In the genomic region with DNA sequence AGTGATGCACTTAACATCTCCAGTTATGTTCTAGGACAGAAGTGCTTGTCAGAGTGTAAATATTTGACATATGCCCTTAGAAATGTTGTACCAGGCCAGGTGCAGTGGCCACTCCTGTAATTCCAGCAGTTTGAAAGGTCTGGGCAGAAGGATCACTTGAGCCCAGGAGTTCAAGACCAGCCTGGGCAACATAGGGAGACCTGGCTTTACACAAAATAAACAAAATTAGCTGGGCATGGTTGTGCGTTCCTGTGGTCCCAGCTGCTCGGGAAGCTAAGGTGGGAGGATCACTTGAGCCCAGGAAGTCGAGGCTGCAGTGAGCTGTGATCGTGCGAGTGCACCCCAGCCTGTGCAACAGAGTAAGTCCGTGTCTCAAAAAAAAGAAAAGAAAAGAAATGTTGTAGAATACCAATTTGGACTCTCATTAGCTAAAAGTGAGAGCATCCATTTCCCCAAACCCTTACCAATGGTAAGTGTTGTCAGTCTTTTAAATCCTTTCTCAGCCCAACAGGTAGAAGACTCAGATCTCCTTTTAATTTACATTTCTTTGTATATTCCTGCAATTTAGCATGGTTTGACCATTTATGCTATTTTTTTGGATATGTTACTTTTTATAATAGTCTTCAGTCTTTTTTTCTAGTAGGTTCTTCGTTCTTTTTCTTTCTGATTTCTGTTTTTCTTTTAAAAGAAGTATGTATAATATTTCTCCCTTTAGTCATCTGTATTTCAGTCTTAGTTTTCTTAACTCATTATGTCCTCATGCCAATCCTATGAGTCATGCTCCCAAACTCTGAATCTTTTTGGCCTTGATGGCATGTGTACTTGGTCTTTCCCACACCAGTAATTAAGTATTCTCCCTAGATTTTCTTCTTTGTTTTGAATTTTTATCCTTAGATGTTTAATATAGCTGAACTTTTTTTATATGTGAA, we compare ENCODE assay signal across 1 cellular context.
TF ChIP-seq lines count a peak whose summit lies in the region.

No MANE protein-coding gene starts in this region.

TF ChIP-seq in SK-N-SH, 30 proteins besides CTCF, POLR2A, EP300 and RAD21 (continued from another document):
- TF ChIP-seq, protein P1, sequence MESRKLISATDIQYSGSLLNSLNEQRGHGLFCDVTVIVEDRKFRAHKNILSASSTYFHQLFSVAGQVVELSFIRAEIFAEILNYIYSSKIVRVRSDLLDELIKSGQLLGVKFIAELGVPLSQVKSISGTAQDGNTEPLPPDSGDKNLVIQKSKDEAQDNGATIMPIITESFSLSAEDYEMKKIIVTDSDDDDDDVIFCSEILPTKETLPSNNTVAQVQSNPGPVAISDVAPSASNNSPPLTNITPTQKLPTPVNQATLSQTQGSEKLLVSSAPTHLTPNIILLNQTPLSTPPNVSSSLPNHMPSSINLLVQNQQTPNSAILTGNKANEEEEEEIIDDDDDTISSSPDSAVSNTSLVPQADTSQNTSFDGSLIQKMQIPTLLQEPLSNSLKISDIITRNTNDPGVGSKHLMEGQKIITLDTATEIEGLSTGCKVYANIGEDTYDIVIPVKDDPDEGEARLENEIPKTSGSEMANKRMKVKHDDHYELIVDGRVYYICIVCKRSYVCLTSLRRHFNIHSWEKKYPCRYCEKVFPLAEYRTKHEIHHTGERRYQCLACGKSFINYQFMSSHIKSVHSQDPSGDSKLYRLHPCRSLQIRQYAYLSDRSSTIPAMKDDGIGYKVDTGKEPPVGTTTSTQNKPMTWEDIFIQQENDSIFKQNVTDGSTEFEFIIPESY (IDR thresholded peaks at IDR 0.05; ENCODE audit: borderline replicate concordance, low read depth) = no peak
- TF ChIP-seq, protein P2, sequence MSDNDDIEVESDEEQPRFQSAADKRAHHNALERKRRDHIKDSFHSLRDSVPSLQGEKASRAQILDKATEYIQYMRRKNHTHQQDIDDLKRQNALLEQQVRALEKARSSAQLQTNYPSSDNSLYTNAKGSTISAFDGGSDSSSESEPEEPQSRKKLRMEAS (IDR thresholded peaks at IDR 0.05; ENCODE audit: low read depth) = 0 out of 2 replicates have a peak, but pooled peaks have one; percentile 21
- no peak for TF ChIP-seq ELF1 (IDR thresholded peaks at IDR 0.05)
- no peak for TF ChIP-seq NRF1 (IDR thresholded peaks at IDR 0.05; ENCODE audit: low read depth, low read length)
- peak; percentile 81 for TF ChIP-seq FOSL2 (IDR thresholded peaks at IDR 0.05; ENCODE audit: borderline replicate concordance, low read depth)
- no peak for TF ChIP-seq RXRA (IDR thresholded peaks at IDR 0.05; ENCODE audit: borderline replicate concordance, low read depth)
- TF ChIP-seq TAF1 (IDR thresholded peaks at IDR 0.05; ENCODE audit: borderline replicate concordance, low read depth, low read length) = no peak
- peak; percentile 93 for TF ChIP-seq JUND (IDR thresholded peaks at IDR 0.05)
- TF ChIP-seq, protein P3, sequence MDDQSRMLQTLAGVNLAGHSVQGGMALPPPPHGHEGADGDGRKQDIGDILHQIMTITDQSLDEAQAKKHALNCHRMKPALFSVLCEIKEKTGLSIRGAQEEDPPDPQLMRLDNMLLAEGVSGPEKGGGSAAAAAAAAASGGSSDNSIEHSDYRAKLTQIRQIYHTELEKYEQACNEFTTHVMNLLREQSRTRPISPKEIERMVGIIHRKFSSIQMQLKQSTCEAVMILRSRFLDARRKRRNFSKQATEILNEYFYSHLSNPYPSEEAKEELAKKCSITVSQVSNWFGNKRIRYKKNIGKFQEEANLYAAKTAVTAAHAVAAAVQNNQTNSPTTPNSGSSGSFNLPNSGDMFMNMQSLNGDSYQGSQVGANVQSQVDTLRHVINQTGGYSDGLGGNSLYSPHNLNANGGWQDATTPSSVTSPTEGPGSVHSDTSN (IDR thresholded peaks at IDR 0.05) = peak; percentile 27; the same call in 1 of the 2 replicates
- TF ChIP-seq FOXJ3 (CRISPR knock-in tag; IDR thresholded peaks at IDR 0.05) = no peak
- no peak for TF ChIP-seq SIN3A (IDR thresholded peaks at IDR 0.05; ENCODE audit: borderline replicate concordance, low read depth, low read length)
- peak; percentile 55; the same call in 1 of the 2 replicates for TF ChIP-seq TCF12 (IDR thresholded peaks at IDR 0.05)
- TF ChIP-seq TEAD4 (IDR thresholded peaks at IDR 0.05; ENCODE audit: borderline replicate concordance, insufficient read depth) = no peak
- TF ChIP-seq RCOR1 (IDR thresholded peaks at IDR 0.05; ENCODE audit: low read length) = no peak
TF ChIP-seq in SK-N-SH: peak in this region for 6.
